18 cellular contexts compared by ENCODE assay signal in the genomic region with DNA sequence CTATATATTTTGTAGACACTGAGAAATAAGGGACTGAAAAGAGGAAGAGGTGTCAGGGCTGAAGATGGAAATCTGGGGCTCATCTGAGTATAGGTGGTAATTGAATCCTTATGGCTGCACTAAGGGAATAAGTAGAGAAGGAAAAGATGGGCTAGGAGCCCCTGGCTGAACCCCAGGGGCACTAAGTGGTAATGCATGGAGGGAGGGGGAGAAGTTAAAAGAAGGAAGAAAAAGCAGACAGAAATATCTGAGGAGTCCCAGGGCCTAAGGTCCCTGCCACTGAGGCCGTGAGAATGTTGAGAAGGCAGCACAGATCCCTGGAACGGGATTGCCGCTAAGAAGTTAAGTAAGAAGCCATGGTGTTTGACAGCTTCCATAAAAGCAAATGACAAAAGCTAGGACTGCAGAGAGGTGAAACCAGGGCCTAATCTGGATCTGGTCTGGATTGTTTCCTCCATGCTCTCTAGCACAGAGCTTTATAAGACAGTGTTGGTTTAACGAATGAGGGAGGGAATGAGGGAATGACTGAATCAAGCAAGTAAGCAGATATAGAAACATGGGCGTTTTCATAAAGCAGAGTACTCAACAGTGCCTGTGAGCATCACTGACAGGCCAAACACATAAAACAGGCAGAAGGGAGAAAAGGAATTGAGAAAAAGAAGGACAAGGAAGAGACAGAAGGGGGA.
A peak's percentile ranks its signal among the peaks of the same experiment; 100 is the strongest.
DNase-seq lines count a peak whose midpoint lies in the region; ATAC-seq and TF ChIP-seq lines count a peak whose summit lies in the region.
"Had no signal": no experiment of that assay in that cellular context is flagged by ENCODE, and none has a peak within 500 bp of the region (broad histone marks: within the 10 kb centered on the region; RNA-seq: fewer than 3 reads in every experiment).

No MANE protein-coding gene starts in this region.

- no peak for DNase-seq in CD8-positive, alpha-beta memory T cell
- DNase-seq in WTC11 (ENCODE audit: low spot score) (no peak), amygdala (lab: John Stamatoyannopoulos, UW) (no peak)
- DNase-seq: activated naive CD4-positive, alpha-beta T cell treated with anti-CD3 and anti-CD28 coated beads, Interleukin-2, amount 10 ng/mL, durations not matched to agents 7 days and 5 days; head of caudate nucleus; midbrain; NCI-H1694; SHP77 treated with DMSO at 0.1 percent for 48 hours; substantia nigra had no signal

- no peaks in the 10 kb centered on the region for H3K9me3 ChIP-seq in CD8-positive, alpha-beta memory T cell (ENCODE audit: low read length)
- no peaks in the 10 kb centered on the region for H3K9me3 ChIP-seq in neutrophil

- peaks cover 0 to 7% (median 0%) of the 10 kb centered on the region in 3 donors for H3K4me1 Mint-ChIP-seq in CD8-positive, alpha-beta memory T cell
- peaks cover 28% of the 10 kb centered on the region for H3K4me1 Mint-ChIP-seq in WTC11

- CTCF ChIA-PET in CD8-positive, alpha-beta memory T cell (lab: Charles Lee), result no interaction called here
- CTCF ChIA-PET in WTC11 (lab: Charles Lee), result no interaction called here

- H3K36me3 Mint-ChIP-seq in CD8-positive, alpha-beta memory T cell, result no peaks in the 10 kb centered on the region
- peaks cover 29% of the 10 kb centered on the region for H3K36me3 Mint-ChIP-seq in WTC11
- H3K36me3 Mint-ChIP-seq: activated naive CD4-positive, alpha-beta T cell treated with anti-CD3 and anti-CD28 coated beads, Interleukin-2, amount 10 ng/mL, durations not matched to agents 7 days and 5 days had no signal

- TF ChIP-seq CTCF in WTC11 (IDR thresholded peaks at IDR 0.05) (no peak), neutrophil (IDR thresholded peaks at IDR 0.05) (no peak)

- no peak overlapping the region for H3K4me3 Mint-ChIP-seq in CD8-positive, alpha-beta memory T cell
- H3K4me3 Mint-ChIP-seq in WTC11, result no peak overlapping the region
- H3K4me3 Mint-ChIP-seq: activated naive CD4-positive, alpha-beta T cell treated with anti-CD3 and anti-CD28 coated beads, Interleukin-2, amount 10 ng/mL, durations not matched to agents 7 days and 5 days; natural killer cell treated with Interleukin-12 subunit alpha and Interleukin-12 subunit beta and Interleukin-15 and Interleukin-18, amount 100 ng/mL, for 72 hours had no signal

- H3K9me3 Mint-ChIP-seq in CD8-positive, alpha-beta memory T cell, result peaks cover 0 to 6% (median 0%) of the 10 kb centered on the region in 5 donors
- H3K9me3 Mint-ChIP-seq in WTC11, result peaks cover 10% of the 10 kb centered on the region
- H3K9me3 Mint-ChIP-seq: activated naive CD4-positive, alpha-beta T cell treated with anti-CD3 and anti-CD28 coated beads, Interleukin-2, amount 10 ng/mL, durations not matched to agents 7 days and 5 days; natural killer cell treated with Interleukin-12 subunit alpha and Interleukin-12 subunit beta and Interleukin-15 and Interleukin-18, amount 100 ng/mL, for 72 hours had no signal

- POLR2A ChIA-PET in CD8-positive, alpha-beta memory T cell (lab: Charles Lee), result no interaction called here
- POLR2A ChIA-PET in WTC11 (lab: Charles Lee), result interaction anchor here (1.0 kb wide), 1 partner anchor 8 kb away, joined by 3 read pairs; no protein-coding TSS in a partner anchor

- H3K4me1 ChIP-seq in CD8-positive, alpha-beta memory T cell (ENCODE audit: insufficient read depth, low read length), result peaks cover 10% of the 10 kb centered on the region
- peaks cover 21 to 24% of the 10 kb centered on the region in 2 experiments for H3K4me1 ChIP-seq in neutrophil (ENCODE audit: control insufficient read depth in 1 of 2, insufficient read depth in 1 of 2, low read depth in 1 of 2, low read length in 1 of 2)
- H3K4me1 ChIP-seq: parathyroid adenoma had no signal

- peak overlapping the region; percentile 5 for H3K4me3 ChIP-seq in CD8-positive, alpha-beta memory T cell (ENCODE audit: low read length)
- H3K4me3 ChIP-seq in neutrophil (ENCODE audit: low read depth in 1 of 2, low read length in 1 of 2), result no peak overlapping the region
- H3K4me3 ChIP-seq: cardiac muscle cell had no signal

- H3K27ac ChIP-seq in CD8-positive, alpha-beta memory T cell (ENCODE audit: low read depth, low read length), result no peak overlapping the region
- peak overlapping the region; percentile 61 for H3K27ac ChIP-seq in neutrophil
- H3K27ac ChIP-seq: cardiac muscle cell, parathyroid adenoma had no signal

- H3K27ac Mint-ChIP-seq in CD8-positive, alpha-beta memory T cell, result no peak overlapping the region
- H3K27ac Mint-ChIP-seq in WTC11, result no peak overlapping the region
- H3K27ac Mint-ChIP-seq: activated naive CD4-positive, alpha-beta T cell treated with anti-CD3 and anti-CD28 coated beads, Interleukin-2, amount 10 ng/mL, durations not matched to agents 7 days and 5 days; natural killer cell treated with Interleukin-12 subunit alpha and Interleukin-12 subunit beta and Interleukin-15 and Interleukin-18, amount 100 ng/mL, for 72 hours had no signal

- peaks cover 4 to 7% of the 10 kb centered on the region in 2 donors for H3K27me3 Mint-ChIP-seq in CD8-positive, alpha-beta memory T cell
- H3K27me3 Mint-ChIP-seq in WTC11 (ENCODE audit: low read depth), result no peaks in the 10 kb centered on the region

- H3K27me3 ChIP-seq in CD8-positive, alpha-beta memory T cell (ENCODE audit: insufficient read depth, low read length, poor library complexity, severe bottlenecking), result no peaks in the 10 kb centered on the region
- no peaks in the 10 kb centered on the region for H3K27me3 ChIP-seq in neutrophil
- H3K27me3 ChIP-seq: cardiac muscle cell had no signal

- peak; percentile 3 for ATAC-seq in HG02885 (IDR thresholded peaks at IDR 0.05; ENCODE audit: poor library complexity, unreplicated experiment)
- ATAC-seq in WTC11, result peak; percentile 66
- ATAC-seq in GM18520 (IDR thresholded peaks at IDR 0.05; ENCODE audit: unreplicated experiment), result no peak
- ATAC-seq in GM21515 (IDR thresholded peaks at IDR 0.05; ENCODE audit: unreplicated experiment), result no peak
- ATAC-seq: left lobe of liver; natural killer cell treated with Interleukin-12 subunit alpha and Interleukin-12 subunit beta and Interleukin-15 and Interleukin-18, amount 100 ng/mL, for 72 hours; sciatic nerve had no signal

- H3K36me3 ChIP-seq in CD8-positive, alpha-beta memory T cell (ENCODE audit: insufficient read depth, low read length), result no peaks in the 10 kb centered on the region
- H3K36me3 ChIP-seq in neutrophil, result no peaks in the 10 kb centered on the region
- H3K36me3 ChIP-seq: cardiac muscle cell had no signal

TF ChIP-seq in WTC11, 78 proteins besides CTCF, POLR2A, EP300 and RAD21:
- no peak for TF ChIP-seq IRF2 (CRISPR knock-in tag; IDR thresholded peaks at IDR 0.05; ENCODE audit: borderline replicate concordance, low read depth)
- TF ChIP-seq E2F4 (CRISPR knock-in tag; IDR thresholded peaks at IDR 0.05; ENCODE audit: borderline replicate concordance, low read depth), result no peak
- TF ChIP-seq EMX1 (CRISPR knock-in tag; IDR thresholded peaks at IDR 0.05), result no peak
TF ChIP-seq in WTC11: peak in this region for 0.

Comparison
In these comparisons a context has a peak if more than half of its experiments do, and no peak if none do; other contexts are left out.
1. ATAC-seq: peak in HG02885 (single experiment) and WTC11 (single experiment); none in GM18520 (single experiment) and GM21515 (single experiment).